ENCODE assay signal across 1 cellular context in the genomic region with DNA sequence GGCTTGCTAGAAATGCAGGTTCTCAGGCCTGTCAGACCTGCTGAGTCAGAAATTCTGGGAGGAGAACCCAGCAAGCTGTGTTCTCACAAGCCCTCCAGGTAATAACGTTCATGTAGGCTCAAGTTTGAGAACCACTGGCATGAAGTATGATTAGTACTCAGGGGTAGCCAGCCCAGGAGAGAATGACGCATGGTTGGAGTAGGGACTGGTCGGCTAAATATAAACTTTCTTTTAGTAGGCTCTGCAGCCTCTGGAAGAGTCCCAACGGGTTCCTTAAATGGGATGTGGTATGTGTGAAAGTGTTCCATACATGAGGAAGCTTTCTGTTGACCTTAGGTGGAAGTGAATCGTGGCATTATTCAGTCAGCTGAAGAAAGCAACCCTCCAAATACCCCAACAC.
TF ChIP-seq lines count a peak whose summit lies in the region.

No MANE protein-coding gene starts in this region.

TF ChIP-seq in K562, 482 proteins besides CTCF, POLR2A, EP300 and RAD21 (continued from another document):
- TF ChIP-seq BCLAF1 (IDR thresholded peaks at IDR 0.05; ENCODE audit: borderline replicate concordance in 1 of 2, control insufficient read depth in 1 of 2, low read depth in 2 of 2, low read length in 1 of 2) (no peak), NRF1 (conservative IDR thresholded peaks at IDR 0.05 in 1 of 2, IDR thresholded peaks at IDR 0.05 in 1 of 2) (no peak), CC2D1A (IDR thresholded peaks at IDR 0.05) (no peak), MNT (conservative IDR thresholded peaks at IDR 0.05) (no peak), E2F3 (CRISPR knock-in tag; IDR thresholded peaks at IDR 0.05) (no peak), ZNF79 (CRISPR knock-in tag; IDR thresholded peaks at IDR 0.05; ENCODE audit: low read depth) (no peak), ZNF124 (CRISPR knock-in tag; IDR thresholded peaks at IDR 0.05) (no peak), NR2F6 (CRISPR knock-in tag; IDR thresholded peaks at IDR 0.05) (no peak), NCOA1 (IDR thresholded peaks at IDR 0.05; ENCODE audit: low read depth) (no peak)
- TF ChIP-seq, protein P1, sequence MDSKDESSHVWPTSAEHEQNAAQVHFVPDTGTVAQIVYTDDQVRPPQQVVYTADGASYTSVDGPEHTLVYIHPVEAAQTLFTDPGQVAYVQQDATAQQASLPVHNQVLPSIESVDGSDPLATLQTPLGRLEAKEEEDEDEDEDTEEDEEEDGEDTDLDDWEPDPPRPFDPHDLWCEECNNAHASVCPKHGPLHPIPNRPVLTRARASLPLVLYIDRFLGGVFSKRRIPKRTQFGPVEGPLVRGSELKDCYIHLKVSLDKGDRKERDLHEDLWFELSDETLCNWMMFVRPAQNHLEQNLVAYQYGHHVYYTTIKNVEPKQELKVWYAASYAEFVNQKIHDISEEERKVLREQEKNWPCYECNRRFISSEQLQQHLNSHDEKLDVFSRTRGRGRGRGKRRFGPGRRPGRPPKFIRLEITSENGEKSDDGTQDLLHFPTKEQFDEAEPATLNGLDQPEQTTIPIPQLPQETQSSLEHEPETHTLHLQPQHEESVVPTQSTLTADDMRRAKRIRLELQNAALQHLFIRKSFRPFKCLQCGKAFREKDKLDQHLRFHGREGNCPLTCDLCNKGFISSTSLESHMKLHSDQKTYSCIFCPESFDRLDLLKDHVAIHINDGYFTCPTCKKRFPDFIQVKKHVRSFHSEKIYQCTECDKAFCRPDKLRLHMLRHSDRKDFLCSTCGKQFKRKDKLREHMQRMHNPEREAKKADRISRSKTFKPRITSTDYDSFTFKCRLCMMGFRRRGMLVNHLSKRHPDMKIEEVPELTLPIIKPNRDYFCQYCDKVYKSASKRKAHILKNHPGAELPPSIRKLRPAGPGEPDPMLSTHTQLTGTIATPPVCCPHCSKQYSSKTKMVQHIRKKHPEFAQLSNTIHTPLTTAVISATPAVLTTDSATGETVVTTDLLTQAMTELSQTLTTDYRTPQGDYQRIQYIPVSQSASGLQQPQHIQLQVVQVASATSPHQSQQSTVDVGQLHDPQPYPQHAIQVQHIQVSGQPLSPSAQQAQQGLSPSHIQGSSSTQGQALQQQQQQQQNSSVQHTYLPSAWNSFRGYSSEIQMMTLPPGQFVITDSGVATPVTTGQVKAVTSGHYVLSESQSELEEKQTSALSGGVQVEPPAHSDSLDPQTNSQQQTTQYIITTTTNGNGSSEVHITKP (IDR thresholded peaks at IDR 0.05; ENCODE audit: partially characterized antibody) = no peak
